1 cellular context compared by ENCODE assay signal in the genomic region with DNA sequence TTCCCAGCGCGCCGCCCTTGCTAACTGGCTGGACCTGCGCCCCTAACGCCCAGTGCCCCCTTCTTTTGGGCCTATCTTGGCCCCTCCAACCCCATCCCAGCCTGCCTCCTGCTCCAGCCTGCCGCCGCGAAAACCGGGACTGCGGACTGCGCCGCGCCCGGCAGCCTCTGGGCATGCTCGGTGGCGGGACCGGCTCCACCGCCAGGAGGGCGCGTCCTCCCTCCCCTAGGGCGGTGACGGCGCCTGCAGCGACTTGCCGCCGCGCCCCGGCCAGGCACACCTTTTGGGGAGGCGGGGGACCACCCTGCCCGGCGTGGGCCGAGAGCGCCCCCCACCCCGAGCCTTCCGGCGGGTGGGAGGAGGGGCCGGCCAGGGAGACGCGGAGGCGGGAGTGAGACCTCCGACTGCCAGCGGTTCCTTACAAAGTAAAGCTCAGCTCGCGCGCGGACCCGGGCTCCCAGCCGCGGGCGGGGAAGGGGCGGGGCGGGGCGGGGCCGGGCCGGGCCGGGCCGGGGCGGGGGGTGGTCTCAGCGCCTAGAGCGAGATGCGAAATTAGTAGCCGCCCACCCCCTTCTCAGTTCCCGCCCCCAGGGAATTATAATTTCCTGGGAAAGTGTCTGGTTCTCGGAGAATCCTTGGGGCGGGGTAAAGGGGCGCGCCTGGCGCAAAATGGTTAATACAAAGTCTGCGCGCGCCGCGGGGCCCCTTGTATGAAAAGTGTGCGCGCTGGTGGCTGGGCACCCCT.
A peak's percentile ranks its signal among the peaks of the same experiment; 100 is the strongest.
TF ChIP-seq lines count a peak whose summit lies in the region.

No MANE protein-coding gene starts in this region.

TF ChIP-seq in HEK293, 187 proteins besides CTCF, POLR2A, EP300 and RAD21 (continued from another document):
- TF ChIP-seq, protein P1, sequence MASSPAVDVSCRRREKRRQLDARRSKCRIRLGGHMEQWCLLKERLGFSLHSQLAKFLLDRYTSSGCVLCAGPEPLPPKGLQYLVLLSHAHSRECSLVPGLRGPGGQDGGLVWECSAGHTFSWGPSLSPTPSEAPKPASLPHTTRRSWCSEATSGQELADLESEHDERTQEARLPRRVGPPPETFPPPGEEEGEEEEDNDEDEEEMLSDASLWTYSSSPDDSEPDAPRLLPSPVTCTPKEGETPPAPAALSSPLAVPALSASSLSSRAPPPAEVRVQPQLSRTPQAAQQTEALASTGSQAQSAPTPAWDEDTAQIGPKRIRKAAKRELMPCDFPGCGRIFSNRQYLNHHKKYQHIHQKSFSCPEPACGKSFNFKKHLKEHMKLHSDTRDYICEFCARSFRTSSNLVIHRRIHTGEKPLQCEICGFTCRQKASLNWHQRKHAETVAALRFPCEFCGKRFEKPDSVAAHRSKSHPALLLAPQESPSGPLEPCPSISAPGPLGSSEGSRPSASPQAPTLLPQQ (tag by site-specific recombination; IDR thresholded peaks at IDR 0.05): peak; percentile 67
- TF ChIP-seq, protein P2, sequence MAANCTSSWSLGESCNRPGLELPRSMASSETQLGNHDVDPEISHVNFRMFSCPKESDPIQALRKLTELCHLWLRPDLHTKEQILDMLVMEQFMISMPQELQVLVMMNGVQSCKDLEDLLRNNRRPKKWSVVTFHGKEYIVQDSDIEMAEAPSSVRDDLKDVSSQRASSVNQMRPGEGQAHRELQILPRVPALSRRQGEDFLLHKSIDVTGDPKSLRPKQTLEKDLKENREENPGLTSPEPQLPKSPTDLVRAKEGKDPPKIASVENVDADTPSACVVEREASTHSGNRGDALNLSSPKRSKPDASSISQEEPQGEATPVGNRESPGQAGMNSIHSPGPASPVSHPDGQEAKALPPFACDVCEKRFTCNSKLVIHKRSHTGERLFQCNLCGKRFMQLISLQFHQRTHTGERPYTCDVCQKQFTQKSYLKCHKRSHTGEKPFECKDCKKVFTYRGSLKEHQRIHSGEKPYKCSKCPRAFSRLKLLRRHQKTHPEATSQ (tag by site-specific recombination; IDR thresholded peaks at IDR 0.05): 0 out of 2 replicates have a peak, but pooled peaks have one; percentile 46
- TF ChIP-seq SP3 (tag by site-specific recombination; IDR thresholded peaks at IDR 0.05) (peak; percentile 43), ZNF660 (tag by site-specific recombination; IDR thresholded peaks at IDR 0.05) (peak; percentile 56; the same call in 1 of the 2 replicates), ZNF561 (tag by site-specific recombination; IDR thresholded peaks at IDR 0.05; ENCODE audit: borderline replicate concordance) (peak; percentile 75), ZNF404 (tag by site-specific recombination; IDR thresholded peaks at IDR 0.05) (no peak), ZNF610 (tag by site-specific recombination; IDR thresholded peaks at IDR 0.05; ENCODE audit: borderline replicate concordance) (no peak), ZNF132 (tag by site-specific recombination; IDR thresholded peaks at IDR 0.05; ENCODE audit: borderline replicate concordance) (no peak), SP2 (tag by site-specific recombination; IDR thresholded peaks at IDR 0.05) (no peak; the same call in 1 of the 2 replicates), ZNF664 (tag by site-specific recombination; IDR thresholded peaks at IDR 0.05) (no peak), ZBTB21 (tag by site-specific recombination; IDR thresholded peaks at IDR 0.05) (no peak), ZNF202 (tag by site-specific recombination; IDR thresholded peaks at IDR 0.05; ENCODE audit: borderline replicate concordance) (no peak), ZNF670 (tag by site-specific recombination; IDR thresholded peaks at IDR 0.05; ENCODE audit: low read depth) (no peak), ZNF184 (tag by site-specific recombination; IDR thresholded peaks at IDR 0.05) (no peak), ZNF777 (tag by site-specific recombination; IDR thresholded peaks at IDR 0.05; ENCODE audit: borderline replicate concordance) (no peak), KLF7 (tag by site-specific recombination; IDR thresholded peaks at IDR 0.05; ENCODE audit: borderline replicate concordance) (no peak; the same call in none of the 2 replicates), ZNF140 (tag by site-specific recombination; IDR thresholded peaks at IDR 0.05) (no peak), ZFP37 (tag by site-specific recombination; IDR thresholded peaks at IDR 0.05) (peak; percentile 6; the same call in 1 of the 2 replicates), ZNF37A (tag by site-specific recombination; IDR thresholded peaks at IDR 0.05) (no peak)
- TF ChIP-seq, protein P3, sequence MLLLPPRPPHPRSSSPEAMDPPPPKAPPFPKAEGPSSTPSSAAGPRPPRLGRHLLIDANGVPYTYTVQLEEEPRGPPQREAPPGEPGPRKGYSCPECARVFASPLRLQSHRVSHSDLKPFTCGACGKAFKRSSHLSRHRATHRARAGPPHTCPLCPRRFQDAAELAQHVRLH (tag by site-specific recombination; IDR thresholded peaks at IDR 0.05): no peak
- TF ChIP-seq, protein P4, sequence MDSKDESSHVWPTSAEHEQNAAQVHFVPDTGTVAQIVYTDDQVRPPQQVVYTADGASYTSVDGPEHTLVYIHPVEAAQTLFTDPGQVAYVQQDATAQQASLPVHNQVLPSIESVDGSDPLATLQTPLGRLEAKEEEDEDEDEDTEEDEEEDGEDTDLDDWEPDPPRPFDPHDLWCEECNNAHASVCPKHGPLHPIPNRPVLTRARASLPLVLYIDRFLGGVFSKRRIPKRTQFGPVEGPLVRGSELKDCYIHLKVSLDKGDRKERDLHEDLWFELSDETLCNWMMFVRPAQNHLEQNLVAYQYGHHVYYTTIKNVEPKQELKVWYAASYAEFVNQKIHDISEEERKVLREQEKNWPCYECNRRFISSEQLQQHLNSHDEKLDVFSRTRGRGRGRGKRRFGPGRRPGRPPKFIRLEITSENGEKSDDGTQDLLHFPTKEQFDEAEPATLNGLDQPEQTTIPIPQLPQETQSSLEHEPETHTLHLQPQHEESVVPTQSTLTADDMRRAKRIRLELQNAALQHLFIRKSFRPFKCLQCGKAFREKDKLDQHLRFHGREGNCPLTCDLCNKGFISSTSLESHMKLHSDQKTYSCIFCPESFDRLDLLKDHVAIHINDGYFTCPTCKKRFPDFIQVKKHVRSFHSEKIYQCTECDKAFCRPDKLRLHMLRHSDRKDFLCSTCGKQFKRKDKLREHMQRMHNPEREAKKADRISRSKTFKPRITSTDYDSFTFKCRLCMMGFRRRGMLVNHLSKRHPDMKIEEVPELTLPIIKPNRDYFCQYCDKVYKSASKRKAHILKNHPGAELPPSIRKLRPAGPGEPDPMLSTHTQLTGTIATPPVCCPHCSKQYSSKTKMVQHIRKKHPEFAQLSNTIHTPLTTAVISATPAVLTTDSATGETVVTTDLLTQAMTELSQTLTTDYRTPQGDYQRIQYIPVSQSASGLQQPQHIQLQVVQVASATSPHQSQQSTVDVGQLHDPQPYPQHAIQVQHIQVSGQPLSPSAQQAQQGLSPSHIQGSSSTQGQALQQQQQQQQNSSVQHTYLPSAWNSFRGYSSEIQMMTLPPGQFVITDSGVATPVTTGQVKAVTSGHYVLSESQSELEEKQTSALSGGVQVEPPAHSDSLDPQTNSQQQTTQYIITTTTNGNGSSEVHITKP (tag by site-specific recombination; IDR thresholded peaks at IDR 0.05): no peak
- TF ChIP-seq, protein P5, sequence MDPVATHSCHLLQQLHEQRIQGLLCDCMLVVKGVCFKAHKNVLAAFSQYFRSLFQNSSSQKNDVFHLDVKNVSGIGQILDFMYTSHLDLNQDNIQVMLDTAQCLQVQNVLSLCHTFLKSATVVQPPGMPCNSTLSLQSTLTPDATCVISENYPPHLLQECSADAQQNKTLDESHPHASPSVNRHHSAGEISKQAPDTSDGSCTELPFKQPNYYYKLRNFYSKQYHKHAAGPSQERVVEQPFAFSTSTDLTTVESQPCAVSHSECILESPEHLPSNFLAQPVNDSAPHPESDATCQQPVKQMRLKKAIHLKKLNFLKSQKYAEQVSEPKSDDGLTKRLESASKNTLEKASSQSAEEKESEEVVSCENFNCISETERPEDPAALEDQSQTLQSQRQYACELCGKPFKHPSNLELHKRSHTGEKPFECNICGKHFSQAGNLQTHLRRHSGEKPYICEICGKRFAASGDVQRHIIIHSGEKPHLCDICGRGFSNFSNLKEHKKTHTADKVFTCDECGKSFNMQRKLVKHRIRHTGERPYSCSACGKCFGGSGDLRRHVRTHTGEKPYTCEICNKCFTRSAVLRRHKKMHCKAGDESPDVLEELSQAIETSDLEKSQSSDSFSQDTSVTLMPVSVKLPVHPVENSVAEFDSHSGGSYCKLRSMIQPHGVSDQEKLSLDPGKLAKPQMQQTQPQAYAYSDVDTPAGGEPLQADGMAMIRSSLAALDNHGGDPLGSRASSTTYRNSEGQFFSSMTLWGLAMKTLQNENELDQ (tag by site-specific recombination; IDR thresholded peaks at IDR 0.05; ENCODE audit: low read depth): no peak
